In the genomic region with DNA sequence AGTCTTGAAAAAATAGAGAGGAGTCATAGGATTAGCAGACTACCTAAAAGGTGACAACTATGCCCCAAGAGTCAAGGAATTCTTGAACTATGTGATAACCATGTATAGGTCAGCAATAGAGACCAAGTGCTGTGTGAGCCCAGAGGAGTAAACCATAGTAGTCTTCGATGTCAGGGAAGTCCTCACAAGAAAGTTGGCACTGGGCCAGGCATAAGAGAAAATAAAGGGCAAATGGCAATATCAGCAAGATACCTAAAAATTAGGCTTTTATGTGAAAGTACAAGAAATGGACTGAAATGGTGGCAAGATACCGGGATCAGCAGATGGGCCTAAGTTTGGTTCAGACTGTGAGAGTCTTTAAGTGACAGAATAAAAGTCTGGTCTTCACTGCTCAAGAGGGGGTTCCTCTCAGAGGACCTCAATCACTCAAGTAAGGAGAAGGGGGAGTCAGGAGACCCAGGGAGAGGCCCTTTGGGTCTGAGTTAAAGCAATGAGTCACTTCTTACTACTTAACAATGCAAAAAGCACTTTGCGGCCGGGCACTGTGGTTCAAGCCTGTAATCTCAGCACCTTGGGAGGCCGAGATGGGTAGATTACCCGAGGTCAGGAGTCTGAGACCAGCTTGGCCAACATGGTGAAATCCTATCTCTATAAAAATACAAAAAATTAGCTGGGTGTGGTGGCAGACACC, we compare ENCODE assay signal across 9 cellular contexts.
DNase-seq lines count a peak whose midpoint lies in the region; ATAC-seq and TF ChIP-seq lines count a peak whose summit lies in the region.
"Had no signal": no experiment of that assay in that cellular context is flagged by ENCODE, and none has a peak within 500 bp of the region (broad histone marks: within the 10 kb centered on the region; RNA-seq: fewer than 3 reads in every experiment).

No MANE protein-coding gene starts in this region.

- no CpG with 5 or more reads among the region's 6 CpGs for WGBS in mesendoderm (ENCODE audit: extremely low coverage, insufficient coverage, low lambda C conversion rate)
- 92% methylated on average over 6 of the region's 6 CpGs for WGBS in prostate gland

- H3K4me1 ChIP-seq in mesendoderm (ENCODE audit: control insufficient read depth, low read depth, low read length), result no peaks in the 10 kb centered on the region
- H3K4me1 ChIP-seq in prostate gland (replicated peaks), result no peaks in the 10 kb centered on the region

- H3K23ac ChIP-seq in mesendoderm (ENCODE audit: low read length), result no peak overlapping the region

- peak overlapping the region; percentile 10 for H3K4ac ChIP-seq in mesendoderm (ENCODE audit: low read depth, low read length)

- no peak overlapping the region for H3K27ac ChIP-seq in mesendoderm (ENCODE audit: low read depth, low read length)
- H3K27ac ChIP-seq in prostate gland, result no peak overlapping the region

- no peaks in the 10 kb centered on the region for H3K36me3 ChIP-seq in mesendoderm (ENCODE audit: control insufficient read depth, insufficient read depth, low read length)
- no peaks in the 10 kb centered on the region for H3K36me3 ChIP-seq in prostate gland

- no peak overlapping the region for H3K4me3 ChIP-seq in mesendoderm (ENCODE audit: low read length)
- no peak overlapping the region for H3K4me3 ChIP-seq in prostate gland

- no peak overlapping the region for H2BK120ac ChIP-seq in mesendoderm (ENCODE audit: low read depth, low read length)

- no peak overlapping the region for H2AK5ac ChIP-seq in mesendoderm (ENCODE audit: low read length)

- H2BK15ac ChIP-seq in mesendoderm (replicated peaks; ENCODE audit: low read depth), result no peak overlapping the region

- intact Hi-C loops in prostate gland (cut with DNase I), result no loop called here

- no peaks in the 10 kb centered on the region for H3K79me2 ChIP-seq in mesendoderm (ENCODE audit: control insufficient read depth, insufficient read depth, low read length)

- H3K79me1 ChIP-seq in mesendoderm (ENCODE audit: low read length), result no peaks in the 10 kb centered on the region

- DNase-seq in NAMALWA (ENCODE audit: low spot score) (peak; percentile 72), mesendoderm (no peak), cerebellum (ENCODE audit: low spot score) (no peak), NCI-H524 treated with DMSO at 0.1 percent for 48 hours (lab: John Stamatoyannopoulos, UW) (no peak), NCI-H2171 (lab: John Stamatoyannopoulos, UW) (no peak), prostate gland (ENCODE audit: low spot score) (no peak)
- DNase-seq: H9 had no signal

- no peak for TF ChIP-seq POLR2A in prostate gland (IDR thresholded peaks at IDR 0.05)

- H3K18ac ChIP-seq in mesendoderm (ENCODE audit: low read length), result no peak overlapping the region

- peak; percentile 36 for ATAC-seq in GM18517 (IDR thresholded peaks at IDR 0.05; ENCODE audit: unreplicated experiment)
- peak; percentile 59 for ATAC-seq in HG02571 (IDR thresholded peaks at IDR 0.05; ENCODE audit: unreplicated experiment)

- H4K5ac ChIP-seq in mesendoderm (ENCODE audit: low read length), result no peak overlapping the region

- no peak overlapping the region for H4K8ac ChIP-seq in mesendoderm (ENCODE audit: low read depth, low read length)

- no peak overlapping the region for H2BK5ac ChIP-seq in mesendoderm (ENCODE audit: low read length)

- no peak for TF ChIP-seq CTCF in prostate gland (IDR thresholded peaks at IDR 0.05)

- no peak overlapping the region for H3K56ac ChIP-seq in mesendoderm (ENCODE audit: low read length)

- H3K9ac ChIP-seq in mesendoderm (ENCODE audit: low read length), result no peak overlapping the region

- no peaks in the 10 kb centered on the region for H3K27me3 ChIP-seq in mesendoderm (ENCODE audit: insufficient read depth, low read length, poor library complexity)
- no peaks in the 10 kb centered on the region for H3K27me3 ChIP-seq in prostate gland (replicated peaks; ENCODE audit: insufficient read depth)

- no peak overlapping the region for H3K4me2 ChIP-seq in mesendoderm (ENCODE audit: low read length)

- no peaks in the 10 kb centered on the region for H3K9me3 ChIP-seq in prostate gland
